In the genomic region with DNA sequence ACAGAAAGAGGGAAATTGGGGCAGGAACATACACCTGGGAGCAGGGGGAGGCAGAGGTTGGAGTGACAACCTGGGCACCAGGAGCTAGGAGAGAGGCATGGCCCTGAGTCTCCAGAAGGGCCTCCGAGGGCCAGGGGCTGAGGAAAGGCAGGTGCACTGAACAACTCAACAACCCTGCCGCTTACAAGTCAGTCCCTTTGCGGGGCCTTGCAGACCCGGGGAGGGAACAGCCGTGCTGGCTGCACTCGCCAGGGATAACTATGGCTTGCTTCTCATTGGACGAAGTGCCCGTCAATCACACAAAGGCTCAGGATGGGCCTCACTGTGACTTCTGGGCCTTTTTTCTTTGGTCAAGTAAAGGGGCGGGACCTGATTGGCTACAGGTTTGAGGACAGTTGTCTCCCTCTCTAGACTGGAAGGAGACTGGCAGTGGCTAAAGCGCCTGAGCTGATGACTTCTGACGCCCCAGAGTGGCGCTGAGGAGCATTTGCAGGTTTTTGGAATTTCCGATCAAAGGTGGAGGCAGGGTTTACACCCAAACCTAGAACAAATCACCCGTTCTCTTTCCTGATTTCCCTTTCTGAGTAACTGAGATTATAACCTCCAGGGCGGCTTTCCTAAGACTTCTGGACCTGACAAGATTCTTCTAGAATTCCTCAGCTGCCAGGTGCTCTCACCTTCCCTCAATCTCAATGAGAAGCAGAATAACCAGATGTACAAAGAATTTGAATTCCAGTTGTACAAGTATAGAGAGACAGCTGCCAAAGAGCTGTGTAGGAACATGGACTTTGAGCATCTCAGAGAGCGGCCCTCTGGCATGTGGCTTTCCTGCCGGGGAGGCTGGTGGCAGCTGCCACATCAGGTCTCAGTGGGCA, we compare ENCODE assay signal across 1 cellular context.
TF ChIP-seq lines count a peak whose summit lies in the region.

No MANE protein-coding gene starts in this region.

TF ChIP-seq in HepG2, 621 proteins besides CTCF, POLR2A, EP300 and RAD21 (continued from another document and continues in another):
- TF ChIP-seq, protein P1, sequence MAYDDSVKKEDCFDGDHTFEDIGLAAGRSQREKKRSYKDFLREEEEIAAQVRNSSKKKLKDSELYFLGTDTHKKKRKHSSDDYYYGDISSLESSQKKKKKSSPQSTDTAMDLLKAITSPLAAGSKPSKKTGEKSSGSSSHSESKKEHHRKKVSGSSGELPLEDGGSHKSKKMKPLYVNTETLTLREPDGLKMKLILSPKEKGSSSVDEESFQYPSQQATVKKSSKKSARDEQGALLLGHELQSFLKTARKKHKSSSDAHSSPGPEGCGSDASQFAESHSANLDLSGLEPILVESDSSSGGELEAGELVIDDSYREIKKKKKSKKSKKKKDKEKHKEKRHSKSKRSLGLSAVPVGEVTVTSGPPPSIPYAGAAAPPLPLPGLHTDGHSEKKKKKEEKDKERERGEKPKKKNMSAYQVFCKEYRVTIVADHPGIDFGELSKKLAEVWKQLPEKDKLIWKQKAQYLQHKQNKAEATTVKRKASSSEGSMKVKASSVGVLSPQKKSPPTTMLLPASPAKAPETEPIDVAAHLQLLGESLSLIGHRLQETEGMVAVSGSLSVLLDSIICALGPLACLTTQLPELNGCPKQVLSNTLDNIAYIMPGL (CRISPR knock-in tag; IDR thresholded peaks at IDR 0.05; ENCODE audit: borderline replicate concordance in 1 of 2, low read depth in 1 of 2): peak in 1 of 2 experiments; percentile 52; a peak in 1 of 4 replicates
- peak; percentile 27; the same call in 1 of the 2 replicates for TF ChIP-seq SMC3 (IDR thresholded peaks at IDR 0.05; ENCODE audit: low read length)
- 0 out of 2 replicates have a peak, but pooled peaks have one; percentile 33 for TF ChIP-seq ZNF430 (CRISPR knock-in tag; IDR thresholded peaks at IDR 0.05)
- TF ChIP-seq FOSL2 (CRISPR knock-in tag; IDR thresholded peaks at IDR 0.05): no peak; the same call in 1 of the 2 replicates
- TF ChIP-seq ZFP36 (IDR thresholded peaks at IDR 0.05; ENCODE audit: borderline replicate concordance, low read depth, low read length, partially characterized antibody): no peak
- peak; percentile 48; the same call in 1 of the 2 replicates for TF ChIP-seq TOPORS (CRISPR knock-in tag; IDR thresholded peaks at IDR 0.05)
- TF ChIP-seq XRCC5 (optimal IDR thresholded peaks at IDR 0.05; ENCODE audit: low read length): peak; percentile 53
- no peak for TF ChIP-seq ZNF7 (CRISPR knock-in tag; IDR thresholded peaks at IDR 0.05)
- TF ChIP-seq, protein P2, sequence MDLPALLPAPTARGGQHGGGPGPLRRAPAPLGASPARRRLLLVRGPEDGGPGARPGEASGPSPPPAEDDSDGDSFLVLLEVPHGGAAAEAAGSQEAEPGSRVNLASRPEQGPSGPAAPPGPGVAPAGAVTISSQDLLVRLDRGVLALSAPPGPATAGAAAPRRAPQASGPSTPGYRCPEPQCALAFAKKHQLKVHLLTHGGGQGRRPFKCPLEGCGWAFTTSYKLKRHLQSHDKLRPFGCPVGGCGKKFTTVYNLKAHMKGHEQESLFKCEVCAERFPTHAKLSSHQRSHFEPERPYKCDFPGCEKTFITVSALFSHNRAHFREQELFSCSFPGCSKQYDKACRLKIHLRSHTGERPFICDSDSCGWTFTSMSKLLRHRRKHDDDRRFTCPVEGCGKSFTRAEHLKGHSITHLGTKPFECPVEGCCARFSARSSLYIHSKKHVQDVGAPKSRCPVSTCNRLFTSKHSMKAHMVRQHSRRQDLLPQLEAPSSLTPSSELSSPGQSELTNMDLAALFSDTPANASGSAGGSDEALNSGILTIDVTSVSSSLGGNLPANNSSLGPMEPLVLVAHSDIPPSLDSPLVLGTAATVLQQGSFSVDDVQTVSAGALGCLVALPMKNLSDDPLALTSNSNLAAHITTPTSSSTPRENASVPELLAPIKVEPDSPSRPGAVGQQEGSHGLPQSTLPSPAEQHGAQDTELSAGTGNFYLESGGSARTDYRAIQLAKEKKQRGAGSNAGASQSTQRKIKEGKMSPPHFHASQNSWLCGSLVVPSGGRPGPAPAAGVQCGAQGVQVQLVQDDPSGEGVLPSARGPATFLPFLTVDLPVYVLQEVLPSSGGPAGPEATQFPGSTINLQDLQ (CRISPR knock-in tag; IDR thresholded peaks at IDR 0.05): peak; percentile 88; the same call in 1 of the 2 replicates
- TF ChIP-seq FOXC1 (CRISPR knock-in tag; IDR thresholded peaks at IDR 0.05; ENCODE audit: borderline replicate concordance): 0 out of 2 replicates have a peak, but pooled peaks have one; percentile 14
- peak; percentile 74; the same call in 1 of the 2 replicates for TF ChIP-seq REPIN1 (CRISPR knock-in tag; IDR thresholded peaks at IDR 0.05; ENCODE audit: borderline replicate concordance, low read depth)
- TF ChIP-seq, protein P3, sequence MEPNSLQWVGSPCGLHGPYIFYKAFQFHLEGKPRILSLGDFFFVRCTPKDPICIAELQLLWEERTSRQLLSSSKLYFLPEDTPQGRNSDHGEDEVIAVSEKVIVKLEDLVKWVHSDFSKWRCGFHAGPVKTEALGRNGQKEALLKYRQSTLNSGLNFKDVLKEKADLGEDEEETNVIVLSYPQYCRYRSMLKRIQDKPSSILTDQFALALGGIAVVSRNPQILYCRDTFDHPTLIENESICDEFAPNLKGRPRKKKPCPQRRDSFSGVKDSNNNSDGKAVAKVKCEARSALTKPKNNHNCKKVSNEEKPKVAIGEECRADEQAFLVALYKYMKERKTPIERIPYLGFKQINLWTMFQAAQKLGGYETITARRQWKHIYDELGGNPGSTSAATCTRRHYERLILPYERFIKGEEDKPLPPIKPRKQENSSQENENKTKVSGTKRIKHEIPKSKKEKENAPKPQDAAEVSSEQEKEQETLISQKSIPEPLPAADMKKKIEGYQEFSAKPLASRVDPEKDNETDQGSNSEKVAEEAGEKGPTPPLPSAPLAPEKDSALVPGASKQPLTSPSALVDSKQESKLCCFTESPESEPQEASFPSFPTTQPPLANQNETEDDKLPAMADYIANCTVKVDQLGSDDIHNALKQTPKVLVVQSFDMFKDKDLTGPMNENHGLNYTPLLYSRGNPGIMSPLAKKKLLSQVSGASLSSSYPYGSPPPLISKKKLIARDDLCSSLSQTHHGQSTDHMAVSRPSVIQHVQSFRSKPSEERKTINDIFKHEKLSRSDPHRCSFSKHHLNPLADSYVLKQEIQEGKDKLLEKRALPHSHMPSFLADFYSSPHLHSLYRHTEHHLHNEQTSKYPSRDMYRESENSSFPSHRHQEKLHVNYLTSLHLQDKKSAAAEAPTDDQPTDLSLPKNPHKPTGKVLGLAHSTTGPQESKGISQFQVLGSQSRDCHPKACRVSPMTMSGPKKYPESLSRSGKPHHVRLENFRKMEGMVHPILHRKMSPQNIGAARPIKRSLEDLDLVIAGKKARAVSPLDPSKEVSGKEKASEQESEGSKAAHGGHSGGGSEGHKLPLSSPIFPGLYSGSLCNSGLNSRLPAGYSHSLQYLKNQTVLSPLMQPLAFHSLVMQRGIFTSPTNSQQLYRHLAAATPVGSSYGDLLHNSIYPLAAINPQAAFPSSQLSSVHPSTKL (CRISPR knock-in tag; IDR thresholded peaks at IDR 0.05): peak; percentile 34; the same call in 1 of the 2 replicates
- TF ChIP-seq, protein P4, sequence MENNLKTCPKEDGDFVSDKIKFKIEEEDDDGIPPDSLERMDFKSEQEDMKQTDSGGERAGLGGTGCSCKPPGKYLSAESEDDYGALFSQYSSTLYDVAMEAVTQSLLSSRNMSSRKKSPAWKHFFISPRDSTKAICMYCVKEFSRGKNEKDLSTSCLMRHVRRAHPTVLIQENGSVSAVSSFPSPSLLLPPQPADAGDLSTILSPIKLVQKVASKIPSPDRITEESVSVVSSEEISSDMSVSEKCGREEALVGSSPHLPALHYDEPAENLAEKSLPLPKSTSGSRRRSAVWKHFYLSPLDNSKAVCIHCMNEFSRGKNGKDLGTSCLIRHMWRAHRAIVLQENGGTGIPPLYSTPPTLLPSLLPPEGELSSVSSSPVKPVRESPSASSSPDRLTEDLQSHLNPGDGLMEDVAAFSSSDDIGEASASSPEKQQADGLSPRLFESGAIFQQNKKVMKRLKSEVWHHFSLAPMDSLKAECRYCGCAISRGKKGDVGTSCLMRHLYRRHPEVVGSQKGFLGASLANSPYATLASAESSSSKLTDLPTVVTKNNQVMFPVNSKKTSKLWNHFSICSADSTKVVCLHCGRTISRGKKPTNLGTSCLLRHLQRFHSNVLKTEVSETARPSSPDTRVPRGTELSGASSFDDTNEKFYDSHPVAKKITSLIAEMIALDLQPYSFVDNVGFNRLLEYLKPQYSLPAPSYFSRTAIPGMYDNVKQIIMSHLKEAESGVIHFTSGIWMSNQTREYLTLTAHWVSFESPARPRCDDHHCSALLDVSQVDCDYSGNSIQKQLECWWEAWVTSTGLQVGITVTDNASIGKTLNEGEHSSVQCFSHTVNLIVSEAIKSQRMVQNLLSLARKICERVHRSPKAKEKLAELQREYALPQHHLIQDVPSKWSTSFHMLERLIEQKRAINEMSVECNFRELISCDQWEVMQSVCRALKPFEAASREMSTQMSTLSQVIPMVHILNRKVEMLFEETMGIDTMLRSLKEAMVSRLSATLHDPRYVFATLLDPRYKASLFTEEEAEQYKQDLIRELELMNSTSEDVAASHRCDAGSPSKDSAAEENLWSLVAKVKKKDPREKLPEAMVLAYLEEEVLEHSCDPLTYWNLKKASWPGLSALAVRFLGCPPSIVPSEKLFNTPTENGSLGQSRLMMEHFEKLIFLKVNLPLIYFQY (CRISPR knock-in tag; IDR thresholded peaks at IDR 0.05; ENCODE audit: borderline replicate concordance): 0 out of 2 replicates have a peak, but pooled peaks have one; percentile 9
- peak; percentile 34; the same call in 1 of the 2 replicates for TF ChIP-seq TAF1 (CRISPR knock-in tag; IDR thresholded peaks at IDR 0.05)
- TF ChIP-seq, protein P5, sequence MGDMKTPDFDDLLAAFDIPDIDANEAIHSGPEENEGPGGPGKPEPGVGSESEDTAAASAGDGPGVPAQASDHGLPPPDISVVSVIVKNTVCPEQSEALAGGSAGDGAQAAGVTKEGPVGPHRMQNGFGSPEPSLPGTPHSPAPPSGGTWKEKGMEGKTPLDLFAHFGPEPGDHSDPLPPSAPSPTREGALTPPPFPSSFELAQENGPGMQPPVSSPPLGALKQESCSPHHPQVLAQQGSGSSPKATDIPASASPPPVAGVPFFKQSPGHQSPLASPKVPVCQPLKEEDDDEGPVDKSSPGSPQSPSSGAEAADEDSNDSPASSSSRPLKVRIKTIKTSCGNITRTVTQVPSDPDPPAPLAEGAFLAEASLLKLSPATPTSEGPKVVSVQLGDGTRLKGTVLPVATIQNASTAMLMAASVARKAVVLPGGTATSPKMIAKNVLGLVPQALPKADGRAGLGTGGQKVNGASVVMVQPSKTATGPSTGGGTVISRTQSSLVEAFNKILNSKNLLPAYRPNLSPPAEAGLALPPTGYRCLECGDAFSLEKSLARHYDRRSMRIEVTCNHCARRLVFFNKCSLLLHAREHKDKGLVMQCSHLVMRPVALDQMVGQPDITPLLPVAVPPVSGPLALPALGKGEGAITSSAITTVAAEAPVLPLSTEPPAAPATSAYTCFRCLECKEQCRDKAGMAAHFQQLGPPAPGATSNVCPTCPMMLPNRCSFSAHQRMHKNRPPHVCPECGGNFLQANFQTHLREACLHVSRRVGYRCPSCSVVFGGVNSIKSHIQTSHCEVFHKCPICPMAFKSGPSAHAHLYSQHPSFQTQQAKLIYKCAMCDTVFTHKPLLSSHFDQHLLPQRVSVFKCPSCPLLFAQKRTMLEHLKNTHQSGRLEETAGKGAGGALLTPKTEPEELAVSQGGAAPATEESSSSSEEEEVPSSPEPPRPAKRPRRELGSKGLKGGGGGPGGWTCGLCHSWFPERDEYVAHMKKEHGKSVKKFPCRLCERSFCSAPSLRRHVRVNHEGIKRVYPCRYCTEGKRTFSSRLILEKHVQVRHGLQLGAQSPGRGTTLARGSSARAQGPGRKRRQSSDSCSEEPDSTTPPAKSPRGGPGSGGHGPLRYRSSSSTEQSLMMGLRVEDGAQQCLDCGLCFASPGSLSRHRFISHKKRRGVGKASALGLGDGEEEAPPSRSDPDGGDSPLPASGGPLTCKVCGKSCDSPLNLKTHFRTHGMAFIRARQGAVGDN (CRISPR knock-in tag; IDR thresholded peaks at IDR 0.05): peak; percentile 86
- peak; percentile 46 for TF ChIP-seq HDAC1 (CRISPR knock-in tag; IDR thresholded peaks at IDR 0.05)
- TF ChIP-seq ZNF709 (CRISPR knock-in tag; IDR thresholded peaks at IDR 0.05): peak; percentile 70; the same call in 1 of the 2 replicates
- TF ChIP-seq, protein P6, sequence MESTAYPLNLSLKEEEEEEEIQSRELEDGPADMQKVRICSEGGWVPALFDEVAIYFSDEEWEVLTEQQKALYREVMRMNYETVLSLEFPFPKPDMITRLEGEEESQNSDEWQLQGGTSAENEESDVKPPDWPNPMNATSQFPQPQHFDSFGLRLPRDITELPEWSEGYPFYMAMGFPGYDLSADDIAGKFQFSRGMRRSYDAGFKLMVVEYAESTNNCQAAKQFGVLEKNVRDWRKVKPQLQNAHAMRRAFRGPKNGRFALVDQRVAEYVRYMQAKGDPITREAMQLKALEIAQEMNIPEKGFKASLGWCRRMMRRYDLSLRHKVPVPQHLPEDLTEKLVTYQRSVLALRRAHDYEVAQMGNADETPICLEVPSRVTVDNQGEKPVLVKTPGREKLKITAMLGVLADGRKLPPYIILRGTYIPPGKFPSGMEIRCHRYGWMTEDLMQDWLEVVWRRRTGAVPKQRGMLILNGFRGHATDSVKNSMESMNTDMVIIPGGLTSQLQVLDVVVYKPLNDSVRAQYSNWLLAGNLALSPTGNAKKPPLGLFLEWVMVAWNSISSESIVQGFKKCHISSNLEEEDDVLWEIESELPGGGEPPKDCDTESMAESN (CRISPR knock-in tag; conservative IDR thresholded peaks at IDR 0.05): 0 out of 2 replicates have a peak, but pooled peaks have one; percentile 73
- TF ChIP-seq, protein P7, sequence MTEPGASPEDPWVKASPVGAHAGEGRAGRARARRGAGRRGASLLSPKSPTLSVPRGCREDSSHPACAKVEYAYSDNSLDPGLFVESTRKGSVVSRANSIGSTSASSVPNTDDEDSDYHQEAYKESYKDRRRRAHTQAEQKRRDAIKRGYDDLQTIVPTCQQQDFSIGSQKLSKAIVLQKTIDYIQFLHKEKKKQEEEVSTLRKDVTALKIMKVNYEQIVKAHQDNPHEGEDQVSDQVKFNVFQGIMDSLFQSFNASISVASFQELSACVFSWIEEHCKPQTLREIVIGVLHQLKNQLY (CRISPR knock-in tag; IDR thresholded peaks at IDR 0.05): no peak
- TF ChIP-seq, protein P8, sequence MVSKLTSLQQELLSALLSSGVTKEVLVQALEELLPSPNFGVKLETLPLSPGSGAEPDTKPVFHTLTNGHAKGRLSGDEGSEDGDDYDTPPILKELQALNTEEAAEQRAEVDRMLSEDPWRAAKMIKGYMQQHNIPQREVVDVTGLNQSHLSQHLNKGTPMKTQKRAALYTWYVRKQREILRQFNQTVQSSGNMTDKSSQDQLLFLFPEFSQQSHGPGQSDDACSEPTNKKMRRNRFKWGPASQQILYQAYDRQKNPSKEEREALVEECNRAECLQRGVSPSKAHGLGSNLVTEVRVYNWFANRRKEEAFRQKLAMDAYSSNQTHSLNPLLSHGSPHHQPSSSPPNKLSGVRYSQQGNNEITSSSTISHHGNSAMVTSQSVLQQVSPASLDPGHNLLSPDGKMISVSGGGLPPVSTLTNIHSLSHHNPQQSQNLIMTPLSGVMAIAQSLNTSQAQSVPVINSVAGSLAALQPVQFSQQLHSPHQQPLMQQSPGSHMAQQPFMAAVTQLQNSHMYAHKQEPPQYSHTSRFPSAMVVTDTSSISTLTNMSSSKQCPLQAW (CRISPR knock-in tag; IDR thresholded peaks at IDR 0.05): no peak
- peak; percentile 62 for TF ChIP-seq STAG1 (CRISPR knock-in tag; IDR thresholded peaks at IDR 0.05)
- TF ChIP-seq HNF4G (IDR thresholded peaks at IDR 0.05; ENCODE audit: borderline replicate concordance, low read depth, low read length): peak; percentile 73
- peak; percentile 73; the same call in 1 of the 2 replicates for TF ChIP-seq HNF4G (CRISPR knock-in tag; IDR thresholded peaks at IDR 0.05; ENCODE audit: borderline replicate concordance, low read depth)
- TF ChIP-seq, protein P9, sequence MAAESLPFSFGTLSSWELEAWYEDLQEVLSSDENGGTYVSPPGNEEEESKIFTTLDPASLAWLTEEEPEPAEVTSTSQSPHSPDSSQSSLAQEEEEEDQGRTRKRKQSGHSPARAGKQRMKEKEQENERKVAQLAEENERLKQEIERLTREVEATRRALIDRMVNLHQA (CRISPR knock-in tag; IDR thresholded peaks at IDR 0.05): no peak
- no peak for TF ChIP-seq GLI4 (CRISPR knock-in tag; IDR thresholded peaks at IDR 0.05; ENCODE audit: borderline replicate concordance)
- TF ChIP-seq HNF4A (CRISPR knock-in tag; IDR thresholded peaks at IDR 0.05): peak; percentile 81
- no peak for TF ChIP-seq RBM22 (optimal IDR thresholded peaks at IDR 0.05; ENCODE audit: low read length)
